Comparison of ENCODE assay signal across 24 cellular contexts in the genomic region with DNA sequence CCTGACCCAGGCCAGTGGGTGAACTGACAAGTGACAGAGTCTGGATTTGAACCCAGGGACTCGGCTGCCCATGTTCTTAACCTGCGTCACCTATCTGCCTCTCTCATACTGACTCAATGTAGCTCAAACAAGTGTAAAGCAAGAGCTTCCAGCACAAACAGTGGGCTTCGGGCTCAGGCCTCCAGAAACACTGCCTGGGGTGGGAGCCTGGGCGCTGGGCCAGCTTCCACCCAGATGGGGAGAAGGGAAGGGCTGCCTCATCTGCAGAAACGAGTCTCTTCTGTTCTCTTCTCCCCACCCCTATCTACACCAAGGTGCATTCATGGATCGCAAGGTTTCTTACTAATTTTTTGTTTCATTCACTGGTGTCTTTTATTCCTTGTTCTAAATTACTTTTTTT. TPM values are rescaled to one million over a fixed set of nuclear protein-coding genes. Genes with fewer than 3 reads are reported as not detected.
"Had no signal": no experiment of that assay in that cellular context is flagged by ENCODE, and none has a peak within 500 bp of the region (broad histone marks: within the 10 kb centered on the region; RNA-seq: fewer than 3 reads in every experiment).

No MANE protein-coding gene starts in this region.

- H3K9me3 ChIP-seq: ascending aorta had no signal

- H3K27ac Mint-ChIP-seq: activated CD4-positive, alpha-beta T cell treated with anti-CD3 and anti-CD28 coated beads, Interleukin-2, amount 10 ng/mL, durations not matched to agents 24 days and 14 days; activated CD8-positive, alpha-beta T cell treated with anti-CD3 and anti-CD28 coated beads for 36 hours; activated naive CD4-positive, alpha-beta T cell treated with anti-CD3 and anti-CD28 coated beads, Interleukin-2, amount 50 U/mL, for 24 hours; activated naive CD8-positive, alpha-beta T cell treated with anti-CD3 and anti-CD28 coated beads, Interleukin-2, amount 10 ng/mL, durations not matched to agents 7 days and 5 days; activated T-cell treated with anti-CD3 and anti-CD28 coated beads, Interleukin-2, amount 50 U/mL, for 72 hours; activated T-helper 17 cell treated with anti-CD3 and anti-CD28 coated beads, Interleukin-2, amount 50 U/mL, for 72 hours had no signal

- H3K36me3 ChIP-seq: ascending aorta had no signal

- H2AFZ ChIP-seq: PC-9 had no signal

- DNase-seq: activated CD4-positive, alpha-beta T cell treated with anti-CD3 and anti-CD28 coated beads, Interleukin-2, amount 10 ng/mL, durations not matched to agents 24 days and 14 days; activated CD4-positive, alpha-beta T cell treated with anti-CD3 and anti-CD28 coated beads, Interleukin-2, amount 50 U/mL, for 4 hours; activated CD8-positive, alpha-beta T cell treated with anti-CD3 and anti-CD28 coated beads for 36 hours; activated effector memory CD4-positive, alpha-beta T cell treated with anti-CD3 and anti-CD28 coated beads, Interleukin-2, amount 50 U/mL, for 16 hours; activated naive CD4-positive, alpha-beta T cell treated with Interleukin-2 at 50 U/mL for 16 hours; activated naive CD8-positive, alpha-beta T cell treated with anti-CD3 and anti-CD28 coated beads, Interleukin-2, amount 10 ng/mL, durations not matched to agents 7 days and 5 days; activated T-cell treated with anti-CD3 and anti-CD28 coated beads, Interleukin-2, amount 50 U/mL, for 1 hour; activated T-cell treated with anti-CD3 and anti-CD28 coated beads, Interleukin-2, amount 50 U/mL, for 72 hours; amygdala; NCI-H1436 treated with DMSO at 0.1 percent for 48 hours; NCI-H1694 treated with DMSO at 0.1 percent for 48 hours; NCI-H2029; NCI-H446 treated with DMSO at 0.1 percent for 48 hours; NCI-H524; PC-9; SIG-M5 had no signal

- H3K9ac ChIP-seq: KMS-11 had no signal

- H3K9me3 Mint-ChIP-seq: activated CD4-positive, alpha-beta T cell treated with anti-CD3 and anti-CD28 coated beads, Interleukin-2, amount 10 ng/mL, durations not matched to agents 24 days and 14 days; activated naive CD8-positive, alpha-beta T cell treated with anti-CD3 and anti-CD28 coated beads, Interleukin-2, amount 10 ng/mL, durations not matched to agents 7 days and 5 days; activated T-helper 17 cell treated with anti-CD3 and anti-CD28 coated beads, Interleukin-2, amount 50 U/mL, for 72 hours had no signal

- H3K27me3 ChIP-seq: ascending aorta had no signal

- H3K27ac ChIP-seq: ascending aorta, KMS-11, PC-9, RWPE1 had no signal

- H3K4me1 Mint-ChIP-seq: activated CD4-positive, alpha-beta T cell treated with anti-CD3 and anti-CD28 coated beads, Interleukin-2, amount 10 ng/mL, durations not matched to agents 24 days and 14 days; activated naive CD4-positive, alpha-beta T cell treated with anti-CD3 and anti-CD28 coated beads, Interleukin-2, amount 50 U/mL, for 24 hours; activated naive CD8-positive, alpha-beta T cell treated with anti-CD3 and anti-CD28 coated beads, Interleukin-2, amount 10 ng/mL, durations not matched to agents 7 days and 5 days; activated T-helper 17 cell treated with anti-CD3 and anti-CD28 coated beads, Interleukin-2, amount 50 U/mL, for 72 hours had no signal

- H3K4me2 ChIP-seq: KMS-11, PC-9 had no signal

- H3K4me3 Mint-ChIP-seq: activated CD4-positive, alpha-beta T cell treated with anti-CD3 and anti-CD28 coated beads, Interleukin-2, amount 10 ng/mL, durations not matched to agents 24 days and 14 days; activated CD8-positive, alpha-beta T cell treated with anti-CD3 and anti-CD28 coated beads for 36 hours; activated naive CD4-positive, alpha-beta T cell treated with anti-CD3 and anti-CD28 coated beads, Interleukin-2, amount 50 U/mL, for 24 hours; activated naive CD8-positive, alpha-beta T cell treated with anti-CD3 and anti-CD28 coated beads, Interleukin-2, amount 10 ng/mL, durations not matched to agents 7 days and 5 days; activated T-cell treated with anti-CD3 and anti-CD28 coated beads, Interleukin-2, amount 50 U/mL, for 72 hours; activated T-helper 17 cell treated with anti-CD3 and anti-CD28 coated beads, Interleukin-2, amount 50 U/mL, for 72 hours had no signal

- ATAC-seq: activated CD8-positive, alpha-beta T cell treated with anti-CD3 and anti-CD28 coated beads for 36 hours; activated T-cell treated with anti-CD3 and anti-CD28 coated beads, Interleukin-2, amount 50 U/mL, for 72 hours; activated T-helper 17 cell treated with anti-CD3 and anti-CD28 coated beads, Interleukin-2, amount 50 U/mL, for 72 hours; Right ventricle myocardium inferior had no signal

- H3K4me3 ChIP-seq: ascending aorta, coronary artery, PC-9 had no signal

- H3K27me3 Mint-ChIP-seq: activated CD4-positive, alpha-beta T cell treated with anti-CD3 and anti-CD28 coated beads, Interleukin-2, amount 10 ng/mL, durations not matched to agents 24 days and 14 days; activated CD8-positive, alpha-beta T cell treated with anti-CD3 and anti-CD28 coated beads for 36 hours; activated naive CD4-positive, alpha-beta T cell treated with anti-CD3 and anti-CD28 coated beads, Interleukin-2, amount 50 U/mL, for 24 hours; activated naive CD8-positive, alpha-beta T cell treated with anti-CD3 and anti-CD28 coated beads, Interleukin-2, amount 10 ng/mL, durations not matched to agents 7 days and 5 days; activated T-helper 17 cell treated with anti-CD3 and anti-CD28 coated beads, Interleukin-2, amount 50 U/mL, for 72 hours had no signal

RNA-seq across cellular contexts. Expression of a gene that starts 1.3 kb away (rescaled TPM):
- total RNA-seq: LHCN-M2 had no signal
